In genomic region chr12:64801381-64801780, GRCh38 we compare ENCODE assay signal across 13 cellular contexts. TPM values are rescaled to one million over a fixed set of nuclear protein-coding genes. Genes with fewer than 3 reads are reported as not detected.
A peak's percentile ranks its signal among the peaks of the same experiment; 100 is the strongest.
DNase-seq lines count a peak whose midpoint lies in the region; ATAC-seq and TF ChIP-seq lines count a peak whose summit lies in the region.
"Had no signal": no experiment of that assay in that cellular context is flagged by ENCODE, and none has a peak within 500 bp of the region (broad histone marks: within the 10 kb centered on the region; RNA-seq: fewer than 3 reads in every experiment).

No MANE protein-coding gene starts in this region.

- H3K36me3 ChIP-seq in CD8-positive, alpha-beta T cell (ENCODE audit: insufficient read depth, low read length) = no peaks in the 10 kb centered on the region

- no peaks in the 10 kb centered on the region for H3K4me1 ChIP-seq in CD8-positive, alpha-beta T cell (ENCODE audit: insufficient read depth, low read length)

- H3K9me3 Mint-ChIP-seq in CD8-positive, alpha-beta T cell = no peaks in the 10 kb centered on the region
- H3K9me3 Mint-ChIP-seq: activated CD4-positive, alpha-beta memory T cell treated with anti-CD3 and anti-CD28 coated beads, Interleukin-2, amount 10 ng/mL, durations not matched to agents 7 days and 5 days; activated naive CD8-positive, alpha-beta T cell treated with anti-CD3 and anti-CD28 coated beads for 36 hours; nephron; stimulated activated naive B cell treated with anti-CD40 and anti-IgM and Interleukin-4, amounts not matched to agents 10 μg/mL and 1 μg/mL and 100 μg/mL, for 72 hours; T-cell had no signal

- no peak overlapping the region for H3K4me3 ChIP-seq in astrocyte of the cerebellum (ENCODE audit: low read depth, low read length)
- no peak overlapping the region for H3K4me3 ChIP-seq in CD8-positive, alpha-beta T cell (ENCODE audit: low read depth, low read length)

- no peaks in the 10 kb centered on the region for H3K36me3 Mint-ChIP-seq in CD8-positive, alpha-beta T cell
- H3K36me3 Mint-ChIP-seq: activated naive CD8-positive, alpha-beta T cell treated with anti-CD3 and anti-CD28 coated beads for 36 hours; stimulated activated naive B cell treated with anti-CD40 and anti-IgM and Interleukin-4, amounts not matched to agents 10 μg/mL and 1 μg/mL and 100 μg/mL, for 72 hours; T-cell had no signal

- CTCF ChIA-PET in CD8-positive, alpha-beta T cell (lab: Charles Lee) = interaction anchor here (0.8 to 1.6 kb wide), 10 partner anchors 9 to 431 kb away, joined by 3 to 10 read pairs (median 4); no protein-coding TSS in a partner anchor

- H3K4me3 Mint-ChIP-seq in CD8-positive, alpha-beta T cell = no peak overlapping the region
- H3K4me3 Mint-ChIP-seq: activated CD4-positive, alpha-beta memory T cell treated with anti-CD3 and anti-CD28 coated beads, Interleukin-2, amount 10 ng/mL, durations not matched to agents 7 days and 5 days; activated naive CD8-positive, alpha-beta T cell treated with anti-CD3 and anti-CD28 coated beads for 36 hours; nephron; stimulated activated naive B cell treated with anti-CD40 and anti-IgM and Interleukin-4, amounts not matched to agents 10 μg/mL and 1 μg/mL and 100 μg/mL, for 72 hours; T-cell had no signal

- in situ Hi-C loops in astrocyte of the cerebellum (cut with HindIII; ENCODE audit: low sequenced_read_pairs) = no loop called here

- ATAC-seq in left lobe of liver (peak; percentile 28), HG02678 (IDR thresholded peaks at IDR 0.05; ENCODE audit: unreplicated experiment) (no peak), HG02623 (IDR thresholded peaks at IDR 0.05; ENCODE audit: unreplicated experiment) (no peak)
- no peak for ATAC-seq in CD8-positive, alpha-beta T cell

- no peaks in the 10 kb centered on the region for H3K9me3 ChIP-seq in CD8-positive, alpha-beta T cell (ENCODE audit: low read length)

- peaks cover 3% of the 10 kb centered on the region for H3K27me3 ChIP-seq in CD8-positive, alpha-beta T cell (ENCODE audit: insufficient read depth, low read length)

- H3K4me1 Mint-ChIP-seq in CD8-positive, alpha-beta T cell (ENCODE audit: low read depth) = peaks cover 5% of the 10 kb centered on the region
- H3K4me1 Mint-ChIP-seq: activated CD4-positive, alpha-beta memory T cell treated with anti-CD3 and anti-CD28 coated beads, Interleukin-2, amount 10 ng/mL, durations not matched to agents 7 days and 5 days; nephron had no signal

- H3K27ac ChIP-seq in CD8-positive, alpha-beta T cell (ENCODE audit: low read depth, low read length) = no peak overlapping the region

- no peak overlapping the region for H3K27ac Mint-ChIP-seq in CD8-positive, alpha-beta T cell
- H3K27ac Mint-ChIP-seq: activated CD4-positive, alpha-beta memory T cell treated with anti-CD3 and anti-CD28 coated beads, Interleukin-2, amount 10 ng/mL, durations not matched to agents 7 days and 5 days; activated naive CD8-positive, alpha-beta T cell treated with anti-CD3 and anti-CD28 coated beads for 36 hours; nephron; T-cell had no signal

- DNase-seq in DMS114 treated with DMSO at 0.1 percent for 48 hours (lab: John Stamatoyannopoulos, UW; ENCODE audit: unreplicated experiment) (peak; percentile 22), HT-29 (ENCODE audit: low spot score) (peak; percentile 51), astrocyte of the cerebellum (ENCODE audit: low read depth) (no peak), left lobe of liver (ENCODE audit: low spot score) (no peak)
- DNase-seq in CD8-positive, alpha-beta T cell = no peak
- DNase-seq: activated CD4-positive, alpha-beta memory T cell treated with anti-CD3 and anti-CD28 coated beads, Interleukin-2, amount 10 ng/mL, durations not matched to agents 7 days and 5 days; activated naive CD8-positive, alpha-beta T cell treated with anti-CD3 and anti-CD28 coated beads for 36 hours; NCI-H345; stimulated activated naive B cell treated with anti-CD40 and anti-IgM and Interleukin-4, amounts not matched to agents 10 μg/mL and 1 μg/mL and 100 μg/mL, for 72 hours; T-cell had no signal

- TF ChIP-seq CTCF in astrocyte of the cerebellum (IDR thresholded peaks at IDR 0.05; ENCODE audit: low read depth, low read length, missing control alignments) = peak; percentile 53
- no peak for TF ChIP-seq CTCF in CD8-positive, alpha-beta T cell (IDR thresholded peaks at IDR 0.05)

- POLR2A ChIA-PET in CD8-positive, alpha-beta T cell (lab: Charles Lee) = no interaction called here

- peaks cover 30% of the 10 kb centered on the region for H3K27me3 Mint-ChIP-seq in CD8-positive, alpha-beta T cell (ENCODE audit: low read depth)

- intact Hi-C loops in CD8-positive, alpha-beta T cell (cut with DNase I, micrococcal nuclease) = loop anchor here (5.0 to 10.0 kb wide), 3 partner anchors 254 to 1283 kb away; partner anchors contain the start of gene WIF1 (in 1 of the 2)

RNA-seq across cellular contexts. Expression of gene TBC1D30, which starts 23.1 kb away (rescaled TPM):
- 44.7 and 46.2 TPM in 2 replicates for total RNA-seq in HT-29 (2014; rRNA removed; shearing (Covaris generic))
- total RNA-seq in left lobe of liver = 2.1 TPM
- total RNA-seq in CD8-positive, alpha-beta T cell = under 1 TPM; 0.14 to 0.28 TPM

RNA-seq across cellular contexts. Expression of gene GNS, which starts 42.2 kb away (rescaled TPM):
- total RNA-seq in HT-29 (2014; rRNA removed; shearing (Covaris generic)) = 36.4 and 41.5 TPM in 2 replicates
- total RNA-seq in left lobe of liver = 41.2 TPM
- total RNA-seq in CD8-positive, alpha-beta T cell = 1 to 10 TPM; 6.3 to 7.7 TPM

Comparison
In these comparisons a context has a peak if more than half of its experiments do, and no peak if none do; other contexts are left out.
1. DNase-seq: peak in DMS114 treated with DMSO at 0.1 percent for 48 hours (single experiment) and HT-29 (single experiment); none in astrocyte of the cerebellum (single experiment), left lobe of liver (single experiment) and CD8-positive, alpha-beta T cell (0 of 7).
2. RNA of gene TBC1D30, which starts 23.1 kb away (total RNA-seq): 44.7 to 46.2 TPM in HT-29; 2.1 TPM in left lobe of liver (single experiment) and 0.14 to 0.28 TPM in CD8-positive, alpha-beta T cell; every median in the first group is over 10 times any median in the second.